ENCODE assay signal across 13 cellular contexts in genomic region chr6:41577356-41577864, GRCh38. TPM values are rescaled to one million over a fixed set of nuclear protein-coding genes. Genes with fewer than 3 reads are reported as not detected.
A peak's percentile ranks its signal among the peaks of the same experiment; 100 is the strongest.
DNase-seq lines count a peak whose midpoint lies in the region; ATAC-seq and TF ChIP-seq lines count a peak whose summit lies in the region.
"Had no signal": no experiment of that assay in that cellular context is flagged by ENCODE, and none has a peak within 500 bp of the region (broad histone marks: within the 10 kb centered on the region; RNA-seq: fewer than 3 reads in every experiment).

No MANE protein-coding gene starts in this region.

- peaks cover 31% of the 10 kb centered on the region for H3K4me1 ChIP-seq in cardiac muscle cell (ENCODE audit: low read depth)
- peaks cover 76% of the 10 kb centered on the region for H3K4me1 ChIP-seq in mesodermal cell (ENCODE audit: control insufficient read depth, insufficient read depth, low read length, poor library complexity, severe bottlenecking)
- H3K4me1 ChIP-seq in transverse colon = peaks cover 18 to 35% (median 29%) of the 10 kb centered on the region in 4 donors
- no peaks in the 10 kb centered on the region for H3K4me1 ChIP-seq in CD8-positive, alpha-beta T cell (ENCODE audit: insufficient read depth, low read length)

- no peaks in the 10 kb centered on the region for H3K9me3 ChIP-seq in cardiac muscle cell (ENCODE audit: low read depth)
- H3K9me3 ChIP-seq in mesodermal cell (ENCODE audit: control insufficient read depth, low read length) = no peaks in the 10 kb centered on the region
- no peaks in the 10 kb centered on the region for H3K9me3 ChIP-seq in transverse colon
- no peaks in the 10 kb centered on the region for H3K9me3 ChIP-seq in CD8-positive, alpha-beta T cell (ENCODE audit: low read length)

- H3K4me1 Mint-ChIP-seq in CD8-positive, alpha-beta T cell (ENCODE audit: low read depth) = no peaks in the 10 kb centered on the region

- no peak for TF ChIP-seq CTCF in cardiac muscle cell (IDR thresholded peaks at IDR 0.05; ENCODE audit: low read depth, low read length)
- no peak for TF ChIP-seq CTCF in transverse colon (IDR thresholded peaks at IDR 0.05)
- no peak for TF ChIP-seq CTCF in CD8-positive, alpha-beta T cell (IDR thresholded peaks at IDR 0.05)

- WGBS in mesodermal cell (ENCODE audit: insufficient coverage in 2 of 2), 2 experiments = 100% methylated on average over 2 of the region's 2 CpGs
- 96% methylated on average over 2 of the region's 2 CpGs; no CpG with 5 or more reads in 1 of the 2 donors for WGBS in transverse colon (ENCODE audit: low coverage in 1 of 2), 2 donors

- DNase-seq in cardiac muscle cell (ENCODE audit: low read depth in 1 of 2, low spot score in 1 of 2) = no peak
- DNase-seq in left cardiac atrium = no peak
- no peak for DNase-seq in caudate nucleus (lab: John Stamatoyannopoulos, UW)
- no peak for DNase-seq in transverse colon
- DNase-seq in CD1c-positive myeloid dendritic cell (ENCODE audit: extremely low spot score) = no peak
- DNase-seq in epidermal melanocyte (ENCODE audit: insufficient read length, low spot score) = no peak
- no peak for DNase-seq in CD8-positive, alpha-beta T cell
- DNase-seq: activated CD4-positive, alpha-beta memory T cell treated with anti-CD3 and anti-CD28 coated beads for 36 hours; effector CD4-positive, alpha-beta T cell; foreskin melanocyte had no signal

- no peak for ATAC-seq in left cardiac atrium
- ATAC-seq in CD8-positive, alpha-beta T cell = no peak

- peaks cover 7% of the 10 kb centered on the region for H3K36me3 Mint-ChIP-seq in CD8-positive, alpha-beta T cell

- H3K9me3 Mint-ChIP-seq in CD8-positive, alpha-beta T cell = no peaks in the 10 kb centered on the region
- H3K9me3 Mint-ChIP-seq: activated CD4-positive, alpha-beta memory T cell treated with anti-CD3 and anti-CD28 coated beads for 36 hours; activated T-helper 2 cell treated with anti-CD3 and anti-CD28 coated beads, Interferon-gamma antibody, Interleukin-2, Interleukin-4, amounts not matched to agents 10 μg/mL and 5 μg/mL and 100 μg/mL, durations not matched to agents 14 hours and 24 hours and 36 hours; stimulated activated naive CD8-positive, alpha-beta T cell treated with anti-CD3 and anti-CD28 coated beads, Interleukin-15, Interleukin-2, amounts not matched to agents 100 ng/mL and 50 ng/mL, for 24 hours had no signal

- POLR2A ChIA-PET in CD8-positive, alpha-beta T cell (lab: Charles Lee) = no interaction called here

- peak overlapping the region; percentile 86 for H3K27ac ChIP-seq in cardiac muscle cell
- H3K27ac ChIP-seq in caudate nucleus (ENCODE audit: low read depth, low read length) = peak overlapping the region; percentile 28
- H3K27ac ChIP-seq in mesodermal cell (ENCODE audit: low read depth, low read length, severe bottlenecking) = peak overlapping the region; percentile 94
- peak overlapping the region in 3 of 4 donors; percentile 52 to 60 (median 60) for H3K27ac ChIP-seq in transverse colon
- no peak overlapping the region for H3K27ac ChIP-seq in CD8-positive, alpha-beta T cell (ENCODE audit: low read depth, low read length)

- H3K36me3 ChIP-seq in cardiac muscle cell (no peaks in the 10 kb centered on the region), mesodermal cell (ENCODE audit: control insufficient read depth, insufficient read depth, low read length) (peaks cover 14% of the 10 kb centered on the region), transverse colon (no peaks in the 10 kb centered on the region)
- no peaks in the 10 kb centered on the region for H3K36me3 ChIP-seq in CD8-positive, alpha-beta T cell (ENCODE audit: insufficient read depth, low read length)

- H3K4me3 ChIP-seq in cardiac muscle cell (no peak overlapping the region), mesodermal cell (ENCODE audit: extremely low read depth, insufficient read depth, low read length, poor library complexity, severe bottlenecking) (no peak overlapping the region), transverse colon (no peak overlapping the region)
- H3K4me3 ChIP-seq in CD8-positive, alpha-beta T cell (ENCODE audit: low read depth, low read length) = no peak overlapping the region

- H3K27me3 ChIP-seq in cardiac muscle cell = no peaks in the 10 kb centered on the region
- no peaks in the 10 kb centered on the region for H3K27me3 ChIP-seq in transverse colon
- no peaks in the 10 kb centered on the region for H3K27me3 ChIP-seq in CD8-positive, alpha-beta T cell (ENCODE audit: insufficient read depth, low read length)

- no peak for TF ChIP-seq EP300 in transverse colon (IDR thresholded peaks at IDR 0.05; ENCODE audit: low read depth)

- no peak overlapping the region for H3K4me3 Mint-ChIP-seq in CD8-positive, alpha-beta T cell
- H3K4me3 Mint-ChIP-seq: activated CD4-positive, alpha-beta memory T cell treated with anti-CD3 and anti-CD28 coated beads for 36 hours; stimulated activated naive CD8-positive, alpha-beta T cell treated with anti-CD3 and anti-CD28 coated beads, Interleukin-15, Interleukin-2, amounts not matched to agents 100 ng/mL and 50 ng/mL, for 24 hours had no signal

- in situ Hi-C loops in transverse colon (cut with MboI; ENCODE audit: low pct_ligation_motif_present in 1 of 4, low pct_unique_long_range_greater_than_20kb in 1 of 4, low sequenced_read_pairs in 3 of 4) = loop anchor here in 1 of 4 donors (25.0 kb wide), 1 partner anchor 165 kb away; no protein-coding TSS in a partner anchor

- H3K27me3 Mint-ChIP-seq in CD8-positive, alpha-beta T cell (ENCODE audit: low read depth) = no peaks in the 10 kb centered on the region
- H3K27me3 Mint-ChIP-seq: activated CD4-positive, alpha-beta memory T cell treated with anti-CD3 and anti-CD28 coated beads for 36 hours; stimulated activated naive CD8-positive, alpha-beta T cell treated with anti-CD3 and anti-CD28 coated beads, Interleukin-15, Interleukin-2, amounts not matched to agents 100 ng/mL and 50 ng/mL, for 24 hours had no signal

- intact Hi-C loops in left cardiac atrium (cut with DNase I) = no loop called here
- intact Hi-C loops in transverse colon (cut with DNase I; ENCODE audit: low total_unique reads) = no loop called here
- intact Hi-C loops in CD8-positive, alpha-beta T cell (cut with DNase I, micrococcal nuclease) = no loop called here

- CTCF ChIA-PET in CD8-positive, alpha-beta T cell (lab: Charles Lee) = interaction anchor here (1.3 kb wide), 1 partner anchor 26 kb away, joined by 4 read pairs; no protein-coding TSS in a partner anchor

- no peak overlapping the region for H3K27ac Mint-ChIP-seq in CD8-positive, alpha-beta T cell
- H3K27ac Mint-ChIP-seq: activated CD4-positive, alpha-beta memory T cell treated with anti-CD3 and anti-CD28 coated beads for 36 hours; activated T-helper 2 cell treated with anti-CD3 and anti-CD28 coated beads, Interferon-gamma antibody, Interleukin-2, Interleukin-4, amounts not matched to agents 10 μg/mL and 5 μg/mL and 100 μg/mL, durations not matched to agents 14 hours and 24 hours and 36 hours had no signal

- no peak for TF ChIP-seq POLR2A in transverse colon (IDR thresholded peaks at IDR 0.05)

RNA-seq across cellular contexts. Expression of gene FOXP4, which starts 31.2 kb away (rescaled TPM):
- 24.5 and 29.0 TPM in 2 replicates for total RNA-seq in cardiac muscle cell
- 42.5 and 51.1 TPM in 2 replicates for polyA plus RNA-seq in cardiac muscle cell
- 10 to 100 TPM; 15.6 to 18.4 TPM for total RNA-seq in left cardiac atrium
- polyA plus RNA-seq in mesodermal cell (2013, experiment 1 of 2) = 26.7 TPM
- 25.3 TPM for polyA plus RNA-seq in mesodermal cell (2013, experiment 2 of 2)
- total RNA-seq in transverse colon = 10 to 100 TPM; 13.8 to 45.6 (median 17.2) TPM
- 10 to 100 TPM in 1 of 2 experiments, 1 to 10 TPM in 1; 9.9 to 11.4 TPM for total RNA-seq in CD8-positive, alpha-beta T cell
